In genomic region chr16:55622930-55623561, GRCh38 we compare ENCODE assay signal across 11 cellular contexts. TPM values are rescaled to one million over a fixed set of nuclear protein-coding genes. Genes with fewer than 3 reads are reported as not detected.
DNase-seq lines count a peak whose midpoint lies in the region; ATAC-seq and TF ChIP-seq lines count a peak whose summit lies in the region.
"Had no signal": no experiment of that assay in that cellular context is flagged by ENCODE, and none has a peak within 500 bp of the region (broad histone marks: within the 10 kb centered on the region; RNA-seq: fewer than 3 reads in every experiment).

No MANE protein-coding gene starts in this region.

- H3K9me2 ChIP-seq in GM23248 (ENCODE audit: insufficient read depth) = no peaks in the 10 kb centered on the region

- H3K9me3 Mint-ChIP-seq in activated naive CD4-positive, alpha-beta T cell treated with anti-CD3 and anti-CD28 coated beads for 36 hours = no peaks in the 10 kb centered on the region

- no peaks in the 10 kb centered on the region for H3K36me3 Mint-ChIP-seq in activated naive CD4-positive, alpha-beta T cell treated with anti-CD3 and anti-CD28 coated beads for 36 hours (ENCODE audit: low read depth)

- H3K27ac ChIP-seq in brain microvascular endothelial cell (no peak overlapping the region), right lobe of liver (peak overlapping the region in 1 of 3 donors; percentile 53), GM23248 (no peak overlapping the region)

- H3K27me3 ChIP-seq in brain microvascular endothelial cell (replicated peaks) = no peaks in the 10 kb centered on the region
- H3K27me3 ChIP-seq in right lobe of liver = no peaks in the 10 kb centered on the region
- no peaks in the 10 kb centered on the region for H3K27me3 ChIP-seq in GM23248 (replicated peaks; ENCODE audit: insufficient read depth)

- H3K9ac ChIP-seq in GM23248 = no peak overlapping the region

- intact Hi-C loops in right lobe of liver (cut with DNase I) = no loop called here
- intact Hi-C loops in activated naive CD4-positive, alpha-beta T cell treated with anti-CD3 and anti-CD28 coated beads for 36 hours (cut with micrococcal nuclease) = no loop called here

- 30% methylated on average over 4 of the region's 8 CpGs for WGBS in right lobe of liver (ENCODE audit: insufficient coverage, low coverage, low lambda C conversion rate, missing lambda C conversion rate)
- WGBS in GM23248 (ENCODE audit: low coverage in 1 of 2, low lambda C conversion rate in 2 of 2, missing lambda C conversion rate in 2 of 2), 2 experiments = 61 to 62% methylated on average over 8 of the region's 8 CpGs

- no peak overlapping the region for H3K4me3 Mint-ChIP-seq in activated naive CD4-positive, alpha-beta T cell treated with anti-CD3 and anti-CD28 coated beads for 36 hours
- H3K4me3 Mint-ChIP-seq: naive thymus-derived CD8-positive, alpha-beta T cell had no signal

- DNase-seq in DMS53 treated with DMSO at 0.1 percent for 48 hours (lab: John Stamatoyannopoulos, UW; ENCODE audit: unreplicated experiment) (peak; percentile 12), LNCaP clone FGC (ENCODE audit: low read depth) (no peak), brain microvascular endothelial cell (no peak), right lobe of liver (peak; percentile 36 to 84 (median 56)), Kasumi-1 (lab: John Stamatoyannopoulos, UW) (no peak), GM23248 (no peak), OCI-M2 (lab: John Stamatoyannopoulos, UW; ENCODE audit: unreplicated experiment) (no peak)
- DNase-seq in activated naive CD4-positive, alpha-beta T cell treated with anti-CD3 and anti-CD28 coated beads for 36 hours = no peak
- DNase-seq: naive thymus-derived CD8-positive, alpha-beta T cell; NCI-H345; stimulated activated CD4-positive, alpha-beta T cell treated with anti-CD3 and anti-CD28 coated beads, Interleukin-4, amount 100 ng/mL, for 24 hours had no signal

- H3K79me2 ChIP-seq in GM23248 (ENCODE audit: insufficient read depth) = no peaks in the 10 kb centered on the region

- H3K9me3 ChIP-seq in right lobe of liver (no peaks in the 10 kb centered on the region), GM23248 (ENCODE audit: low read depth) (no peaks in the 10 kb centered on the region)

- in situ Hi-C loops in brain microvascular endothelial cell (cut with HindIII; ENCODE audit: low pct_ligation_motif_present, low sequenced_read_pairs) = no loop called here
- in situ Hi-C loops in GM23248 (cut with MboI) = no loop called here

- peak; percentile 42 for TF ChIP-seq CTCF in LNCaP clone FGC (IDR thresholded peaks at IDR 0.05; ENCODE audit: control insufficient read depth, extremely low read depth, insufficient read depth)
- peak; percentile 32 for TF ChIP-seq CTCF in brain microvascular endothelial cell (IDR thresholded peaks at IDR 0.05; ENCODE audit: low read depth, low read length, missing control alignments)
- TF ChIP-seq CTCF in right lobe of liver (IDR thresholded peaks at IDR 0.05) = peak; percentile 16 to 59 (median 38)

- CTCF ChIA-PET in activated naive CD4-positive, alpha-beta T cell treated with anti-CD3 and anti-CD28 coated beads for 36 hours (lab: Charles Lee) = interaction anchor here (0.7 to 2.3 kb wide), 2 partner anchors 21 to 158 kb away, joined by 3 to 7 read pairs; no protein-coding TSS in a partner anchor

- H3K4me3 ChIP-seq in LNCaP clone FGC (ENCODE audit: low read depth, low read length) (no peak overlapping the region), brain microvascular endothelial cell (ENCODE audit: low read depth, low read length) (no peak overlapping the region), right lobe of liver (no peak overlapping the region), GM23248 (no peak overlapping the region)

- peak; percentile 84 to 91 (median 88) for ATAC-seq in right lobe of liver
- ATAC-seq: naive thymus-derived CD8-positive, alpha-beta T cell had no signal

- H3K4me1 ChIP-seq in right lobe of liver (peaks cover 0 to 28% (median 5%) of the 10 kb centered on the region in 4 donors), GM23248 (ENCODE audit: insufficient read depth) (no peaks in the 10 kb centered on the region)

- H3F3A ChIP-seq in GM23248 (ENCODE audit: insufficient read depth) = no peaks in the 10 kb centered on the region

- no peak for TF ChIP-seq POLR2A in right lobe of liver (IDR thresholded peaks at IDR 0.05)

- H2AFZ ChIP-seq in GM23248 = no peak overlapping the region

- no peaks in the 10 kb centered on the region for H3K27me3 Mint-ChIP-seq in activated naive CD4-positive, alpha-beta T cell treated with anti-CD3 and anti-CD28 coated beads for 36 hours (ENCODE audit: low read depth)

- no peak overlapping the region for H3K27ac Mint-ChIP-seq in activated naive CD4-positive, alpha-beta T cell treated with anti-CD3 and anti-CD28 coated beads for 36 hours
- H3K27ac Mint-ChIP-seq: naive thymus-derived CD8-positive, alpha-beta T cell had no signal

- H3K4me1 Mint-ChIP-seq in activated naive CD4-positive, alpha-beta T cell treated with anti-CD3 and anti-CD28 coated beads for 36 hours (ENCODE audit: low read depth) = no peaks in the 10 kb centered on the region
- H3K4me1 Mint-ChIP-seq: naive thymus-derived CD8-positive, alpha-beta T cell had no signal

- H3K36me3 ChIP-seq in brain microvascular endothelial cell (replicated peaks) (no peaks in the 10 kb centered on the region), right lobe of liver (no peaks in the 10 kb centered on the region), GM23248 (ENCODE audit: low read depth) (no peaks in the 10 kb centered on the region)

- H3K4me2 ChIP-seq in GM23248 (ENCODE audit: unreplicated experiment) = no peak overlapping the region

- no peaks in the 10 kb centered on the region for H4K20me1 ChIP-seq in GM23248 (ENCODE audit: insufficient read depth)

RNA-seq across cellular contexts. Expression of gene SLC6A2, which starts 32.7 kb away (rescaled TPM):
- total RNA-seq in right lobe of liver = 1 to 10 TPM in 1 of 6 experiments, under 1 TPM in 2, not detected in 3; 0.37 to 2.9 (median 0.37) TPM
- total RNA-seq in activated naive CD4-positive, alpha-beta T cell treated with anti-CD3 and anti-CD28 coated beads for 36 hours = not detected
- not detected in 2 replicates for total RNA-seq in GM23248 (2014; rRNA removed; shearing (Covaris generic))
- polyA plus RNA-seq in GM23248 (2016; fragmentation: Nextera tagmentation; extraction: Ambion mirVana) = not detected in 2 replicates
- total RNA-seq: naive thymus-derived CD8-positive, alpha-beta T cell had no signal
- polyA plus RNA-seq: naive thymus-derived CD8-positive, alpha-beta T cell had no signal

RNA-seq across cellular contexts. Expression of gene CAPNS2, which starts 56.6 kb away (rescaled TPM):
- total RNA-seq in right lobe of liver = under 1 TPM in 3 of 6 experiments, not detected in 3; 0.20 to 0.31 (median 0.29) TPM
- total RNA-seq in activated naive CD4-positive, alpha-beta T cell treated with anti-CD3 and anti-CD28 coated beads for 36 hours = not detected
- not detected in 2 replicates for total RNA-seq in GM23248 (2014; rRNA removed; shearing (Covaris generic))
- polyA plus RNA-seq in GM23248 (2016; fragmentation: Nextera tagmentation; extraction: Ambion mirVana) = 0.19 TPM in 1 of 2 replicates, not detected in the other
- total RNA-seq: naive thymus-derived CD8-positive, alpha-beta T cell had no signal
- polyA plus RNA-seq: naive thymus-derived CD8-positive, alpha-beta T cell had no signal

Comparison
In these comparisons a context has a peak if more than half of its experiments do, and no peak if none do; other contexts are left out.
1. DNase-seq: peak in DMS53 treated with DMSO at 0.1 percent for 48 hours (single experiment) and right lobe of liver (3 of 3); none in LNCaP clone FGC (single experiment), brain microvascular endothelial cell (single experiment), Kasumi-1 (0 of 2), activated naive CD4-positive, alpha-beta T cell treated with anti-CD3 and anti-CD28 coated beads for 36 hours (single experiment), GM23248 (single experiment) and OCI-M2 (single experiment).
2. Peak in every context shown above with its lines, with median percentiles within 50 percentile points of each other: CTCF ChIP-seq.